18 cellular contexts compared by ENCODE assay signal in genomic region chr4:183936047-183936446, GRCh38. TPM values are rescaled to one million over a fixed set of nuclear protein-coding genes. Genes with fewer than 3 reads are reported as not detected.
A peak's percentile ranks its signal among the peaks of the same experiment; 100 is the strongest.
DNase-seq lines count a peak whose midpoint lies in the region; ATAC-seq and TF ChIP-seq lines count a peak whose summit lies in the region.
"Had no signal": no experiment of that assay in that cellular context is flagged by ENCODE, and none has a peak within 500 bp of the region (broad histone marks: within the 10 kb centered on the region; RNA-seq: fewer than 3 reads in every experiment).

No MANE protein-coding gene starts in this region.

- no peaks in the 10 kb centered on the region for H3K27me3 Mint-ChIP-seq in WTC11 (ENCODE audit: low read depth)

- H3K27ac ChIP-seq in left ventricle myocardium inferior (replicated peaks), result peak overlapping the region; percentile 25
- H3K27ac ChIP-seq: BLaER1 had no signal

- CTCF ChIA-PET in WTC11 (lab: Charles Lee), result no interaction called here

- no peak overlapping the region for H3K4me3 ChIP-seq in left ventricle myocardium inferior
- H3K4me3 ChIP-seq: BLaER1, GM12878 had no signal

- peaks cover 31% of the 10 kb centered on the region for H3K4me1 ChIP-seq in left ventricle myocardium inferior
- H3K4me1 ChIP-seq: BLaER1 had no signal

- H3K9me3 Mint-ChIP-seq in WTC11, result no peaks in the 10 kb centered on the region
- H3K9me3 Mint-ChIP-seq: CD4-positive, alpha-beta memory T cell had no signal

- no peaks in the 10 kb centered on the region for H3K27me3 ChIP-seq in left ventricle myocardium inferior (ENCODE audit: low read depth)
- H3K27me3 ChIP-seq: BLaER1 had no signal

- H3K36me3 Mint-ChIP-seq in WTC11, result peaks cover 3% of the 10 kb centered on the region; the same call in 1 of the 2 replicates
- H3K36me3 Mint-ChIP-seq: CD4-positive, alpha-beta memory T cell had no signal

- ATAC-seq in WTC11, result peak; percentile 75
- ATAC-seq: GM12878 had no signal

- H3K36me3 ChIP-seq in left ventricle myocardium inferior, result no peaks in the 10 kb centered on the region
- H3K36me3 ChIP-seq: BLaER1 had no signal

- no peak for DNase-seq in left ventricle myocardium inferior
- no peak for DNase-seq in cardiac septum (ENCODE audit: low spot score)
- no peak for DNase-seq in WTC11 (ENCODE audit: low spot score)
- peak; percentile 44 for DNase-seq in iPS-NIHi7 (ENCODE audit: extremely low spot score)
- DNase-seq in activated CD4-positive, alpha-beta T cell treated with anti-CD3 and anti-CD28 coated beads for 48 hours, result no peak
- DNase-seq in A172 (ENCODE audit: low spot score), result no peak
- DNase-seq in NCI-H1048 (lab: John Stamatoyannopoulos, UW), result no peak
- DNase-seq in 8988T, result no peak
- DNase-seq: CD4-positive, alpha-beta memory T cell; HCEC 1CT; KBM-7; NCI-H187; NCI-H226; NCI-H524; NCI-H82 had no signal

- intact Hi-C loops in left ventricle myocardium inferior (cut with micrococcal nuclease) (no loop called here), cardiac septum (cut with DNase I) (no loop called here)

- H3K4me1 Mint-ChIP-seq in WTC11, result peaks cover 62% of the 10 kb centered on the region
- H3K4me1 Mint-ChIP-seq: CD4-positive, alpha-beta memory T cell had no signal

- H3K9me3 ChIP-seq in left ventricle myocardium inferior (replicated peaks), result no peaks in the 10 kb centered on the region
- H3K9me3 ChIP-seq: BLaER1 had no signal

- TF ChIP-seq CTCF in left ventricle myocardium inferior (IDR thresholded peaks at IDR 0.05; ENCODE audit: borderline replicate concordance) (no peak), WTC11 (IDR thresholded peaks at IDR 0.05) (no peak)

- POLR2A ChIA-PET in WTC11 (lab: Charles Lee), result no interaction called here

- H3K27ac Mint-ChIP-seq in WTC11, result peak overlapping the region; percentile 98

- peak overlapping the region; percentile 34 for H3K4me3 Mint-ChIP-seq in WTC11
- H3K4me3 Mint-ChIP-seq: CD4-positive, alpha-beta memory T cell had no signal

TF ChIP-seq in WTC11, 78 proteins besides CTCF, POLR2A, EP300 and RAD21 (continues in another document):
- TF ChIP-seq NR2C2 (CRISPR knock-in tag; IDR thresholded peaks at IDR 0.05) (no peak), FOXP1 (CRISPR knock-in tag; IDR thresholded peaks at IDR 0.05; ENCODE audit: borderline replicate concordance) (no peak), TCF7 (CRISPR knock-in tag; IDR thresholded peaks at IDR 0.05; ENCODE audit: low read depth) (no peak), GABPB1 (CRISPR knock-in tag; IDR thresholded peaks at IDR 0.05) (no peak), IRF2 (CRISPR knock-in tag; IDR thresholded peaks at IDR 0.05; ENCODE audit: borderline replicate concordance, low read depth) (no peak), JUN (CRISPR knock-in tag; IDR thresholded peaks at IDR 0.05) (no peak), TP53 (CRISPR knock-in tag; IDR thresholded peaks at IDR 0.05) (no peak), ZSCAN18 (CRISPR knock-in tag; IDR thresholded peaks at IDR 0.05) (no peak), USF2 (CRISPR knock-in tag; IDR thresholded peaks at IDR 0.05) (no peak), ZNF396 (CRISPR knock-in tag; IDR thresholded peaks at IDR 0.05; ENCODE audit: borderline replicate concordance) (no peak), KAT7 (CRISPR knock-in tag; IDR thresholded peaks at IDR 0.05; ENCODE audit: borderline replicate concordance) (no peak), ELF4 (CRISPR knock-in tag; IDR thresholded peaks at IDR 0.05; ENCODE audit: low read depth) (no peak)
- TF ChIP-seq, protein P1, sequence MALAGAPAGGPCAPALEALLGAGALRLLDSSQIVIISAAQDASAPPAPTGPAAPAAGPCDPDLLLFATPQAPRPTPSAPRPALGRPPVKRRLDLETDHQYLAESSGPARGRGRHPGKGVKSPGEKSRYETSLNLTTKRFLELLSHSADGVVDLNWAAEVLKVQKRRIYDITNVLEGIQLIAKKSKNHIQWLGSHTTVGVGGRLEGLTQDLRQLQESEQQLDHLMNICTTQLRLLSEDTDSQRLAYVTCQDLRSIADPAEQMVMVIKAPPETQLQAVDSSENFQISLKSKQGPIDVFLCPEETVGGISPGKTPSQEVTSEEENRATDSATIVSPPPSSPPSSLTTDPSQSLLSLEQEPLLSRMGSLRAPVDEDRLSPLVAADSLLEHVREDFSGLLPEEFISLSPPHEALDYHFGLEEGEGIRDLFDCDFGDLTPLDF (CRISPR knock-in tag; IDR thresholded peaks at IDR 0.05), result no peak
- TF ChIP-seq, protein P2, sequence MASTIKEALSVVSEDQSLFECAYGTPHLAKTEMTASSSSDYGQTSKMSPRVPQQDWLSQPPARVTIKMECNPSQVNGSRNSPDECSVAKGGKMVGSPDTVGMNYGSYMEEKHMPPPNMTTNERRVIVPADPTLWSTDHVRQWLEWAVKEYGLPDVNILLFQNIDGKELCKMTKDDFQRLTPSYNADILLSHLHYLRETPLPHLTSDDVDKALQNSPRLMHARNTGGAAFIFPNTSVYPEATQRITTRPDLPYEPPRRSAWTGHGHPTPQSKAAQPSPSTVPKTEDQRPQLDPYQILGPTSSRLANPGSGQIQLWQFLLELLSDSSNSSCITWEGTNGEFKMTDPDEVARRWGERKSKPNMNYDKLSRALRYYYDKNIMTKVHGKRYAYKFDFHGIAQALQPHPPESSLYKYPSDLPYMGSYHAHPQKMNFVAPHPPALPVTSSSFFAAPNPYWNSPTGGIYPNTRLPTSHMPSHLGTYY (CRISPR knock-in tag; IDR thresholded peaks at IDR 0.05), result no peak
- TF ChIP-seq, protein P3, sequence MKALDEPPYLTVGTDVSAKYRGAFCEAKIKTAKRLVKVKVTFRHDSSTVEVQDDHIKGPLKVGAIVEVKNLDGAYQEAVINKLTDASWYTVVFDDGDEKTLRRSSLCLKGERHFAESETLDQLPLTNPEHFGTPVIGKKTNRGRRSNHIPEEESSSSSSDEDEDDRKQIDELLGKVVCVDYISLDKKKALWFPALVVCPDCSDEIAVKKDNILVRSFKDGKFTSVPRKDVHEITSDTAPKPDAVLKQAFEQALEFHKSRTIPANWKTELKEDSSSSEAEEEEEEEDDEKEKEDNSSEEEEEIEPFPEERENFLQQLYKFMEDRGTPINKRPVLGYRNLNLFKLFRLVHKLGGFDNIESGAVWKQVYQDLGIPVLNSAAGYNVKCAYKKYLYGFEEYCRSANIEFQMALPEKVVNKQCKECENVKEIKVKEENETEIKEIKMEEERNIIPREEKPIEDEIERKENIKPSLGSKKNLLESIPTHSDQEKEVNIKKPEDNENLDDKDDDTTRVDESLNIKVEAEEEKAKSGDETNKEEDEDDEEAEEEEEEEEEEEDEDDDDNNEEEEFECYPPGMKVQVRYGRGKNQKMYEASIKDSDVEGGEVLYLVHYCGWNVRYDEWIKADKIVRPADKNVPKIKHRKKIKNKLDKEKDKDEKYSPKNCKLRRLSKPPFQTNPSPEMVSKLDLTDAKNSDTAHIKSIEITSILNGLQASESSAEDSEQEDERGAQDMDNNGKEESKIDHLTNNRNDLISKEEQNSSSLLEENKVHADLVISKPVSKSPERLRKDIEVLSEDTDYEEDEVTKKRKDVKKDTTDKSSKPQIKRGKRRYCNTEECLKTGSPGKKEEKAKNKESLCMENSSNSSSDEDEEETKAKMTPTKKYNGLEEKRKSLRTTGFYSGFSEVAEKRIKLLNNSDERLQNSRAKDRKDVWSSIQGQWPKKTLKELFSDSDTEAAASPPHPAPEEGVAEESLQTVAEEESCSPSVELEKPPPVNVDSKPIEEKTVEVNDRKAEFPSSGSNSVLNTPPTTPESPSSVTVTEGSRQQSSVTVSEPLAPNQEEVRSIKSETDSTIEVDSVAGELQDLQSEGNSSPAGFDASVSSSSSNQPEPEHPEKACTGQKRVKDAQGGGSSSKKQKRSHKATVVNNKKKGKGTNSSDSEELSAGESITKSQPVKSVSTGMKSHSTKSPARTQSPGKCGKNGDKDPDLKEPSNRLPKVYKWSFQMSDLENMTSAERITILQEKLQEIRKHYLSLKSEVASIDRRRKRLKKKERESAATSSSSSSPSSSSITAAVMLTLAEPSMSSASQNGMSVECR (CRISPR knock-in tag; IDR thresholded peaks at IDR 0.05; ENCODE audit: borderline replicate concordance), result no peak
- TF ChIP-seq, protein P4, sequence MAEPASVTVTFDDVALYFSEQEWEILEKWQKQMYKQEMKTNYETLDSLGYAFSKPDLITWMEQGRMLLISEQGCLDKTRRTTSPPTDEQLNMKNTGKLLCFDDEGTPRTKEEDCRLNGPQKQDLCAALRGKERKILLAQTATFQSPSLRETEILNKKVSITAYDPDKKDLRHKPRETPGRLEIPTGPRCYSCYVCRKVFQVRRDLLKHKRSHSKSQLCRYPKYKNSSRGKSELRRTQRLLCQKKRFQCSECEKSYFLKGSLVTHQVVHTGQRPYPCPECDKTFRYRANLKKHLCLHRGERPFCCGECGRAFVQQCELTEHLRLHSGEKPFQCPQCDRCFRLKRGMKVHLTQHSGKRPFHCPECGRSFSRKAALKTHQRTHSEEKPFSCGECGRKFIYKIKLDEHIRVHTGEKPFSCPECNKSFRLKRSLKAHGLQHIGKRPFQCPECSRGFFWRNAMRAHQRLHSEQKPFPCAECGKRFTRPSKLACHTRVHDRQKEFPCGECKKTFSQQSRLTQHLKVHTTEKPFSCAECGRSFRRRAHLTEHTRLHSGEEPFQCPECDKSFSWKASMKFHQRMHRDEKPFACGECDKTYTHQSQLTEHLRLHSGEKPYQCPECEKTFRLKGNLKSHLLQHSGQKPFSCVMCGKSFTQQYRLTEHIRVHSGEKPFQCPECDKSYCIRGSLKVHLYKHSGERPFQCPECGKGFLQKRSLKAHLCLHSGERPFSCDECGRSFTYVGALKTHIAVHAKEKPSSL (CRISPR knock-in tag; conservative IDR thresholded peaks at IDR 0.05), result no peak

RNA-seq across cellular contexts. Expression of gene STOX2, which starts 30.9 kb away (rescaled TPM):
- total RNA-seq in left ventricle myocardium inferior, result 12.2 TPM
- total RNA-seq in cardiac septum, result 9.4 TPM
- total RNA-seq in WTC11 (2021), result 23.1 to 31.6 TPM (median 24.9 TPM) in 3 replicates
- total RNA-seq in A172 (2014; rRNA removed; shearing (Covaris generic)), result 2.3 and 3.4 TPM in 2 replicates
- total RNA-seq: CD4-positive, alpha-beta memory T cell; RPMI7951 had no signal
